ENCODE assay signal across 16 cellular contexts in genomic region chr4:76725039-76725438, GRCh38.
DNase-seq lines count a peak whose midpoint lies in the region; ATAC-seq, FAIRE-seq and TF ChIP-seq lines count a peak whose summit lies in the region.
"Had no signal": no experiment of that assay in that cellular context is flagged by ENCODE, and none has a peak within 500 bp of the region (broad histone marks: within the 10 kb centered on the region; RNA-seq: fewer than 3 reads in every experiment).

No MANE protein-coding gene starts in this region.

- ATAC-seq in GM23338: no peak
- no peak for ATAC-seq in activated naive CD8-positive, alpha-beta T cell treated with anti-CD3 and anti-CD28 coated beads, Interleukin-2, amount 50 U/mL, for 24 hours
- ATAC-seq: Right ventricle myocardium inferior, T-helper 17 cell had no signal

- FAIRE-seq in astrocyte (lab: Jason Lieb, UNC): no peak

- H3K4me3 ChIP-seq in GM23338 (no peak overlapping the region), LNCaP clone FGC (ENCODE audit: low read depth, low read length) (peak overlapping the region; percentile 28), astrocyte (ENCODE audit: insufficient read depth, low read depth, low read length) (no peak overlapping the region)
- H3K4me3 ChIP-seq: BLaER1, HAP-1, SK-N-MC had no signal

- H3K27me3 ChIP-seq in GM23338 (ENCODE audit: insufficient read depth) (no peaks in the 10 kb centered on the region), astrocyte (ENCODE audit: insufficient read depth, low read length) (no peaks in the 10 kb centered on the region)
- H3K27me3 ChIP-seq: BLaER1 had no signal

- no peak for DNase-seq in GM23338 (ENCODE audit: low spot score)
- peak; percentile 73 for DNase-seq in LNCaP clone FGC (ENCODE audit: low read depth)
- no peak for DNase-seq in astrocyte (ENCODE audit: low read depth)
- no peak for DNase-seq in DMS53 (lab: John Stamatoyannopoulos, UW)
- DNase-seq in NCI-H2227 treated with DMSO at 0.1 percent for 48 hours (lab: John Stamatoyannopoulos, UW): no peak
- no peak for DNase-seq in activated naive CD8-positive, alpha-beta T cell treated with anti-CD3 and anti-CD28 coated beads, Interleukin-2, amount 50 U/mL, for 24 hours
- DNase-seq in EL: no peak
- DNase-seq: NCI-H1092, NCI-H187 treated with DMSO at 0.1 percent for 48 hours, NCI-H526 treated with DMSO at 0.1 percent for 48 hours, T-helper 17 cell had no signal

- H3F3A ChIP-seq in GM23338 (replicated peaks; ENCODE audit: low read depth): no peaks in the 10 kb centered on the region

- H3K4me2 ChIP-seq in GM23338: peak overlapping the region; percentile 17; the same call in 1 of the 2 replicates
- no peak overlapping the region for H3K4me2 ChIP-seq in astrocyte (ENCODE audit: low read length)

- H3K27ac ChIP-seq in GM23338 (ENCODE audit: low read depth): no peak overlapping the region
- H3K27ac ChIP-seq in astrocyte (ENCODE audit: low read depth, low read length): no peak overlapping the region
- H3K27ac ChIP-seq: BLaER1, SK-N-MC had no signal

- peaks cover 50% of the 10 kb centered on the region for H3K4me1 Mint-ChIP-seq in GM23338
- peaks cover 50% of the 10 kb centered on the region for H3K4me1 Mint-ChIP-seq in astrocyte (ENCODE audit: low read depth, unreplicated experiment)
- H3K4me1 Mint-ChIP-seq in nephron: peaks cover 47% of the 10 kb centered on the region
- peaks cover 5% of the 10 kb centered on the region for H3K4me1 Mint-ChIP-seq in activated naive CD8-positive, alpha-beta T cell treated with anti-CD3 and anti-CD28 coated beads, Interleukin-2, amount 50 U/mL, for 24 hours

- H3K36me3 Mint-ChIP-seq in GM23338 (ENCODE audit: low read depth) (peaks cover 17% of the 10 kb centered on the region), astrocyte (ENCODE audit: low read depth, unreplicated experiment) (peaks cover 11% of the 10 kb centered on the region), nephron (ENCODE audit: low read depth) (peaks cover 24% of the 10 kb centered on the region)
- H3K36me3 Mint-ChIP-seq in activated naive CD8-positive, alpha-beta T cell treated with anti-CD3 and anti-CD28 coated beads, Interleukin-2, amount 50 U/mL, for 24 hours (ENCODE audit: low read depth): no peaks in the 10 kb centered on the region

- H3K27me3 Mint-ChIP-seq in GM23338 (ENCODE audit: insufficient read depth, low read depth, poor library complexity) (no peaks in the 10 kb centered on the region), astrocyte (ENCODE audit: low read depth, unreplicated experiment) (no peaks in the 10 kb centered on the region), nephron (ENCODE audit: low read depth) (no peaks in the 10 kb centered on the region)
- H3K27me3 Mint-ChIP-seq in activated naive CD8-positive, alpha-beta T cell treated with anti-CD3 and anti-CD28 coated beads, Interleukin-2, amount 50 U/mL, for 24 hours: peaks cover 9% of the 10 kb centered on the region

- no peak overlapping the region for H3K9ac ChIP-seq in astrocyte (ENCODE audit: low read length)
- H3K9ac ChIP-seq: BLaER1 had no signal

- no peak overlapping the region for H3K27ac Mint-ChIP-seq in GM23338
- H3K27ac Mint-ChIP-seq in astrocyte (ENCODE audit: unreplicated experiment): peak overlapping the region; percentile 96
- H3K27ac Mint-ChIP-seq in nephron: peak overlapping the region; percentile 12 to 58 (median 38)
- no peak overlapping the region for H3K27ac Mint-ChIP-seq in activated naive CD8-positive, alpha-beta T cell treated with anti-CD3 and anti-CD28 coated beads, Interleukin-2, amount 50 U/mL, for 24 hours
- H3K27ac Mint-ChIP-seq: T-helper 17 cell had no signal

- H3K4me1 ChIP-seq in GM23338 (ENCODE audit: insufficient read depth): peaks cover 44% of the 10 kb centered on the region
- H3K4me1 ChIP-seq in astrocyte (ENCODE audit: insufficient read depth, low read length): peaks cover 26% of the 10 kb centered on the region

- no peaks in the 10 kb centered on the region for H3K36me3 ChIP-seq in GM23338 (ENCODE audit: insufficient read depth)
- no peaks in the 10 kb centered on the region for H3K36me3 ChIP-seq in astrocyte (ENCODE audit: insufficient read depth, low read length)
- H3K36me3 ChIP-seq: HAP-1 had no signal

- no peaks in the 10 kb centered on the region for H3K9me3 ChIP-seq in astrocyte (ENCODE audit: insufficient read depth, low read depth, low read length)
- H3K9me3 ChIP-seq: HAP-1 had no signal

- TF ChIP-seq CTCF in GM23338 (conservative IDR thresholded peaks at IDR 0.05; ENCODE audit: low read depth in 2 of 2) (no peak), LNCaP clone FGC (IDR thresholded peaks at IDR 0.05; ENCODE audit: control insufficient read depth, extremely low read depth, insufficient read depth) (no peak), astrocyte (IDR thresholded peaks at IDR 0.05; ENCODE audit: insufficient read depth, low read depth, low read length) (no peak), nephron (IDR thresholded peaks at IDR 0.05; ENCODE audit: unreplicated experiment in 3 of 3) (no peak)

- no peaks in the 10 kb centered on the region for H3K9me2 ChIP-seq in GM23338 (ENCODE audit: insufficient read depth)

- H3K4me3 Mint-ChIP-seq in GM23338 (no peak overlapping the region; the same call in 2 of the 3 replicates), astrocyte (ENCODE audit: unreplicated experiment) (no peak overlapping the region), nephron (no peak overlapping the region)
- H3K4me3 Mint-ChIP-seq in activated naive CD8-positive, alpha-beta T cell treated with anti-CD3 and anti-CD28 coated beads, Interleukin-2, amount 50 U/mL, for 24 hours: no peak overlapping the region
- H3K4me3 Mint-ChIP-seq: T-helper 17 cell had no signal

- H3K79me2 ChIP-seq in GM23338 (replicated peaks; ENCODE audit: insufficient read depth) (peaks cover 46% of the 10 kb centered on the region), astrocyte (ENCODE audit: insufficient read depth, low read length) (peaks cover 3% of the 10 kb centered on the region)

- no peak overlapping the region for H2AFZ ChIP-seq in GM23338
- H2AFZ ChIP-seq in astrocyte (ENCODE audit: low read depth, low read length): no peak overlapping the region

- 0 out of 2 replicates have a peak, but pooled peaks cover 2% of the 10 kb centered on the region for H4K20me1 ChIP-seq in GM23338 (replicated peaks; ENCODE audit: insufficient read depth)
- H4K20me1 ChIP-seq in astrocyte (ENCODE audit: insufficient read depth, low read length): no peaks in the 10 kb centered on the region

- no peaks in the 10 kb centered on the region for H3K9me3 Mint-ChIP-seq in GM23338
- no peaks in the 10 kb centered on the region for H3K9me3 Mint-ChIP-seq in astrocyte (ENCODE audit: unreplicated experiment)
- no peaks in the 10 kb centered on the region for H3K9me3 Mint-ChIP-seq in nephron
- H3K9me3 Mint-ChIP-seq in activated naive CD8-positive, alpha-beta T cell treated with anti-CD3 and anti-CD28 coated beads, Interleukin-2, amount 50 U/mL, for 24 hours: no peaks in the 10 kb centered on the region

TF ChIP-seq in GM23338, 12 proteins besides CTCF, POLR2A, EP300 and RAD21 (continues in another document):
- no peak for TF ChIP-seq EZH2 (IDR thresholded peaks at IDR 0.05; ENCODE audit: low read depth, unreplicated experiment)
- no peak for TF ChIP-seq ZNF114 (CRISPR knock-in tag; IDR thresholded peaks at IDR 0.05)
- no peak for TF ChIP-seq REST (IDR thresholded peaks at IDR 0.05; ENCODE audit: unreplicated experiment)
- no peak for TF ChIP-seq CREB1 (CRISPR knock-in tag; IDR thresholded peaks at IDR 0.05; ENCODE audit: low read depth)

Comparison
In these comparisons a context has a peak if more than half of its experiments do, and no peak if none do; other contexts are left out.
1. H3K27ac Mint-ChIP-seq: peak in astrocyte (single experiment) and nephron (3 of 3); none in GM23338 (single experiment) and activated naive CD8-positive, alpha-beta T cell treated with anti-CD3 and anti-CD28 coated beads, Interleukin-2, amount 50 U/mL, for 24 hours (single experiment).